In the genomic region with DNA sequence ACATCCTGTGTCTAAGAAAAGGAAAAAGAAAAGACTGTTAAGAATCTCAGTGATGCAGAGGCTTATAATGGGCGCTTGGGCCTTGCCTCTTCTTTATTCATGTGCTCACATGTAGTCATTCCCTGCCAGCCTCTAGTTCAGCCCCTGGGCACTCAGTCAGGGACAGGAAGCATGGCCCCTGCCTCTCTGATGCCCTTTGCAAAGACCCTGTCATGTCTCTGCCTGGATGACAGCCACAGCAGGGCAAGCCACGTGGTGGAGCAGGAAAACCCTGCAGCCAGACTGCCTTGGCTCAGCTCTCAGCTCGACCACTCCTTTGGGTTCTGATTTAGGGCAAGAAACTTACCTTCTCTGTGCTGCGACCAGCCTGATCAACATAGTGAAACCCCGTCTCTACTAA, we compare ENCODE assay signal across 17 cellular contexts.
"Had no signal": no experiment of that assay in that cellular context is flagged by ENCODE, and none has a peak within 500 bp of the region (broad histone marks: within the 10 kb centered on the region; RNA-seq: fewer than 3 reads in every experiment).

No MANE protein-coding gene starts in this region.

- H3K27me3 ChIP-seq: adrenal gland, breast epithelium, uterus had no signal

- ATAC-seq: mucosa of descending colon; stimulated activated memory B cell treated with anti-CD40 and anti-IgM and Interleukin-4, amounts not matched to agents 10 μg/mL and 1 μg/mL and 100 μg/mL, for 72 hours had no signal

- H3K4me1 ChIP-seq: breast epithelium had no signal

- H3K4me3 ChIP-seq: adrenal gland, breast epithelium, lower lobe of right lung, mucosa of descending colon, stomach, suprapubic skin, tibial nerve, uterus had no signal

- H3K27ac ChIP-seq: adrenal gland, breast epithelium, lower lobe of right lung, stomach, suprapubic skin, tibial nerve, uterus, VCaP had no signal

- H3K36me3 ChIP-seq: adrenal gland, breast epithelium, lower lobe of right lung, stomach, suprapubic skin, tibial nerve, uterus had no signal

- H3K9me3 ChIP-seq: adrenal gland, breast epithelium, lower lobe of right lung, mucosa of descending colon, stomach, suprapubic skin, tibial nerve, uterus had no signal

- DNase-seq: activated CD4-positive, alpha-beta T cell treated with anti-CD3 and anti-CD28 coated beads, Interleukin-2, amount 10 ng/mL, durations not matched to agents 7 days and 5 days; activated CD4-positive, CD25-positive, alpha-beta regulatory T cell treated with anti-CD3 and anti-CD28 coated beads, Interleukin-2, amount 50 U/mL, for 72 hours; activated naive CD4-positive, alpha-beta T cell; activated T-cell treated with anti-CD3 and anti-CD28 coated beads, Interleukin-2, amount 50 U/mL, for 1 hour; cerebellar nuclear complex; cortex of kidney; lower lobe of right lung; mucosa of descending colon; stimulated activated CD4-positive, alpha-beta T cell treated with anti-CD3 and anti-CD28 coated beads, Interleukin-2, amount 100 ng/mL, for 24 hours; stomach had no signal
